In genomic region chr20:38730989-38731737, GRCh38 we compare ENCODE assay signal across 9 cellular contexts. TPM values are rescaled to one million over a fixed set of nuclear protein-coding genes. Genes with fewer than 3 reads are reported as not detected.
DNase-seq lines count a peak whose midpoint lies in the region; ATAC-seq and TF ChIP-seq lines count a peak whose summit lies in the region.
"Had no signal": no experiment of that assay in that cellular context is flagged by ENCODE, and none has a peak within 500 bp of the region (broad histone marks: within the 10 kb centered on the region; RNA-seq: fewer than 3 reads in every experiment).

No MANE protein-coding gene starts in this region.

- H2BK20ac ChIP-seq in H9 (ENCODE audit: low read depth, low read length, poor library complexity, severe bottlenecking), result no peak overlapping the region

- H3K36me3 ChIP-seq in CD4-positive, alpha-beta memory T cell (ENCODE audit: insufficient read depth, low read length), result no peaks in the 10 kb centered on the region
- H3K36me3 ChIP-seq in mesendoderm (ENCODE audit: control insufficient read depth, insufficient read depth, low read length), result no peaks in the 10 kb centered on the region

- no peak overlapping the region for H2BK120ac ChIP-seq in H9 (ENCODE audit: low read depth, low read length, poor library complexity, severe bottlenecking)
- H2BK120ac ChIP-seq in mesendoderm (ENCODE audit: low read depth, low read length), result no peak overlapping the region

- no peak overlapping the region for H2AFZ ChIP-seq in H9 (ENCODE audit: low read length)

- H4K5ac ChIP-seq in H9 (ENCODE audit: insufficient read length, low read depth, low read length) (no peak overlapping the region), mesendoderm (ENCODE audit: low read length) (no peak overlapping the region)

- ATAC-seq in HG03139 (IDR thresholded peaks at IDR 0.05; ENCODE audit: unreplicated experiment), result no peak

- peak overlapping the region; percentile 61 to 85 (median 73) for H3K4me3 Mint-ChIP-seq in CD4-positive, alpha-beta memory T cell
- H3K4me3 Mint-ChIP-seq in H9, result peak overlapping the region; percentile 49 to 78

- no peak overlapping the region for H3K4ac ChIP-seq in H9 (ENCODE audit: low read depth, low read length)
- no peak overlapping the region for H3K4ac ChIP-seq in mesendoderm (ENCODE audit: low read depth, low read length)

- no peaks in the 10 kb centered on the region for H3K9me3 ChIP-seq in CD4-positive, alpha-beta memory T cell (ENCODE audit: control insufficient read depth in 1 of 2, low read length in 2 of 2)
- H3K9me3 ChIP-seq in H9 (ENCODE audit: control insufficient read depth, low read depth, low read length), result no peaks in the 10 kb centered on the region

- H2AK5ac ChIP-seq in H9 (ENCODE audit: insufficient read length, low read length) (no peak overlapping the region), mesendoderm (ENCODE audit: low read length) (no peak overlapping the region)

- no peak overlapping the region for H3K9ac ChIP-seq in H9 (ENCODE audit: extremely low read depth, insufficient read length, low read length)
- H3K9ac ChIP-seq in mesendoderm (ENCODE audit: low read length), result peak overlapping the region; percentile 35

- H3K56ac ChIP-seq in H9 (ENCODE audit: insufficient read length, low read depth, low read length), result no peak overlapping the region
- H3K56ac ChIP-seq in mesendoderm (ENCODE audit: low read length), result peak overlapping the region; percentile 72

- H3K4me1 ChIP-seq in CD4-positive, alpha-beta memory T cell (ENCODE audit: insufficient read depth, low read length), result peaks cover 46% of the 10 kb centered on the region
- H3K4me1 ChIP-seq in H9 (ENCODE audit: insufficient read depth, low read length) (peaks cover 6% of the 10 kb centered on the region; the same call in 1 of the 2 replicates), mesendoderm (ENCODE audit: control insufficient read depth, low read depth, low read length) (peaks cover 2% of the 10 kb centered on the region)

- no peak overlapping the region for H2BK12ac ChIP-seq in H9 (ENCODE audit: insufficient read length, low read depth, low read length)

- H3K4me2 ChIP-seq in H9 (ENCODE audit: insufficient read depth, insufficient read length, low read length), result peak overlapping the region; percentile 67
- H3K4me2 ChIP-seq in mesendoderm (ENCODE audit: low read length), result peak overlapping the region; percentile 73

- H3K9me3 Mint-ChIP-seq in CD4-positive, alpha-beta memory T cell, result peaks cover 0 to 26% (median 6%) of the 10 kb centered on the region in 8 donors
- peaks cover 4 to 6% of the 10 kb centered on the region in 2 experiments; a peak in 3 of 5 replicates for H3K9me3 Mint-ChIP-seq in H9

- H3K27me3 ChIP-seq in CD4-positive, alpha-beta memory T cell (ENCODE audit: insufficient read depth, low read length), result peaks cover 74% of the 10 kb centered on the region
- peaks cover 45% of the 10 kb centered on the region for H3K27me3 ChIP-seq in H9 (ENCODE audit: insufficient read depth, low read length)
- H3K27me3 ChIP-seq in mesendoderm (ENCODE audit: insufficient read depth, low read length, poor library complexity), result peaks cover 43% of the 10 kb centered on the region

- H3K79me1 ChIP-seq in H9 (ENCODE audit: insufficient read depth, low read depth, low read length, poor library complexity, severe bottlenecking), result no peaks in the 10 kb centered on the region
- H3K79me1 ChIP-seq in mesendoderm (ENCODE audit: low read length), result no peaks in the 10 kb centered on the region

- peaks cover 0 to 8% of the 10 kb centered on the region in 2 donors for H3K36me3 Mint-ChIP-seq in CD4-positive, alpha-beta memory T cell
- H3K36me3 Mint-ChIP-seq in H9 (ENCODE audit: insufficient read depth in 1 of 3, low read depth in 3 of 3), result peaks cover 0 to 2% (median 0%) of the 10 kb centered on the region in 3 experiments; a peak in 1 of 7 replicates

- peak overlapping the region in 5 of 7 donors; percentile 11 to 94 (median 68) for H3K27ac Mint-ChIP-seq in CD4-positive, alpha-beta memory T cell
- H3K27ac Mint-ChIP-seq in H9, result no peak overlapping the region

- intact Hi-C loops in CD4-positive, alpha-beta memory T cell (cut with micrococcal nuclease), result loop anchor here (1.0 to 5.0 kb wide), 4 partner anchors 18 to 162 kb away; partner anchors contain the start of genes ACTR5 and PPP1R16B

- H3K27ac ChIP-seq in CD4-positive, alpha-beta memory T cell (ENCODE audit: low read depth, low read length), result no peak overlapping the region
- no peak overlapping the region for H3K27ac ChIP-seq in H9 (ENCODE audit: insufficient read length, low read depth, low read length)
- no peak overlapping the region for H3K27ac ChIP-seq in mesendoderm (ENCODE audit: low read depth, low read length)

- WGBS in H9 (ENCODE audit: extremely low coverage, insufficient read length, low lambda C conversion rate), result no CpG with 5 or more reads among the region's 40 CpGs
- WGBS in mesendoderm (ENCODE audit: extremely low coverage, insufficient coverage, low lambda C conversion rate), result no CpG with 5 or more reads among the region's 40 CpGs

- H2BK5ac ChIP-seq in H9 (ENCODE audit: insufficient read length, low read length) (no peak overlapping the region), mesendoderm (ENCODE audit: low read length) (no peak overlapping the region)

- peak; percentile 66 to 74 (median 71) for DNase-seq in CD4-positive, alpha-beta memory T cell
- peak; percentile 91 for DNase-seq in H9
- peak; percentile 77 for DNase-seq in NCI-H2227 treated with DMSO at 0.1 percent for 48 hours (lab: John Stamatoyannopoulos, UW)
- DNase-seq in activated CD4-positive, alpha-beta T cell treated with anti-CD3 and anti-CD28 coated beads, Interleukin-2, amount 50 U/mL, for 24 hours (ENCODE audit: low read depth in 1 of 2, low spot score in 1 of 2), result peak; percentile 64 to 75
- peak; percentile 87 for DNase-seq in ecto neural progenitor cell (ENCODE audit: low spot score)
- DNase-seq in mesendoderm, result peak; percentile 85
- peak; percentile 49 to 53 for DNase-seq in stimulated activated CD8-positive, alpha-beta memory T cell treated with anti-CD3 and anti-CD28 coated beads, Interleukin-15, amount 100 ng/mL, for 4 hours (ENCODE audit: low read depth in 2 of 2)

- H3K14ac ChIP-seq in H9 (ENCODE audit: insufficient read depth, low read length), result no peak overlapping the region

- H4K91ac ChIP-seq in H9 (ENCODE audit: insufficient read length, low read depth, low read length), result no peak overlapping the region

- H3K79me2 ChIP-seq in H9 (ENCODE audit: insufficient read depth, low read length), result 0 out of 2 replicates have a peak, but pooled peaks cover 3% of the 10 kb centered on the region
- H3K79me2 ChIP-seq in mesendoderm (ENCODE audit: control insufficient read depth, insufficient read depth, low read length), result no peaks in the 10 kb centered on the region

- no peak overlapping the region for H2BK15ac ChIP-seq in H9 (ENCODE audit: low read depth, low read length)
- H2BK15ac ChIP-seq in mesendoderm (replicated peaks; ENCODE audit: low read depth), result no peak overlapping the region

- H3T11ph ChIP-seq in H9 (ENCODE audit: low read length), result no peak overlapping the region

- no peak overlapping the region for H3K18ac ChIP-seq in H9 (ENCODE audit: insufficient read length, low read depth, low read length)
- no peak overlapping the region for H3K18ac ChIP-seq in mesendoderm (ENCODE audit: low read length)

- H3K23ac ChIP-seq in H9 (ENCODE audit: insufficient read length, low read depth, low read length) (no peak overlapping the region), mesendoderm (ENCODE audit: low read length) (no peak overlapping the region)

- peak overlapping the region; percentile 44 to 75 for H3K4me3 ChIP-seq in CD4-positive, alpha-beta memory T cell (ENCODE audit: low read length in 2 of 2)
- H3K4me3 ChIP-seq in mesendoderm (ENCODE audit: low read length), result no peak overlapping the region

- H4K8ac ChIP-seq in H9 (replicated peaks; ENCODE audit: insufficient read length, low read depth, low read length) (no peak overlapping the region), mesendoderm (ENCODE audit: low read depth, low read length) (no peak overlapping the region)

- H3K4me1 Mint-ChIP-seq in CD4-positive, alpha-beta memory T cell, result peaks cover 33 to 52% (median 44%) of the 10 kb centered on the region in 4 donors
- H3K4me1 Mint-ChIP-seq in H9, result peaks cover 44 to 55% of the 10 kb centered on the region in 2 experiments

- CTCF ChIA-PET in CD4-positive, alpha-beta memory T cell (lab: Charles Lee; ENCODE audit: partially characterized antibody), result interaction anchor here (0.8 to 1.9 kb wide), 20 partner anchors 9 to 231 kb away, joined by 3 to 9 read pairs (median 4); partner anchors contain the start of genes DHX35, FAM83D and PPP1R16B

- H3K27me3 Mint-ChIP-seq in CD4-positive, alpha-beta memory T cell, result peaks cover 67 to 85% of the 10 kb centered on the region in 2 donors
- H3K27me3 Mint-ChIP-seq in H9 (ENCODE audit: low read depth), result peaks cover 99% of the 10 kb centered on the region

- peak; percentile 99 for TF ChIP-seq CTCF in H9 (conservative IDR thresholded peaks at IDR 0.05)

- POLR2A ChIA-PET in CD4-positive, alpha-beta memory T cell (lab: Charles Lee; ENCODE audit: partially characterized antibody), result interaction anchor here (1.0 kb wide), 1 partner anchor 144 kb away, joined by 4 read pairs; no protein-coding TSS in a partner anchor

- H4K20me1 ChIP-seq in H9 (ENCODE audit: control insufficient read depth, insufficient read depth, insufficient read length), result no peaks in the 10 kb centered on the region

- H3K23me2 ChIP-seq in H9 (ENCODE audit: insufficient read length, low read depth, low read length, poor library complexity, severe bottlenecking), result peaks cover 20% of the 10 kb centered on the region

RNA-seq across cellular contexts. Expression of gene SLC32A1, which starts 6.9 kb away (rescaled TPM):
- total RNA-seq in CD4-positive, alpha-beta memory T cell, result not detected
- not detected for polyA plus RNA-seq in CD4-positive, alpha-beta memory T cell
- total RNA-seq in H9 (2021), result 0.24 and 0.33 TPM in 2 replicates
- 0.10 TPM for polyA plus RNA-seq in mesendoderm (2013, experiment 1 of 2)
- polyA plus RNA-seq in mesendoderm (2013, experiment 2 of 2), result 0.11 TPM
- total RNA-seq: activated CD8-positive, alpha-beta memory T cell treated with anti-CD3 and anti-CD28 coated beads for 36 hours had no signal

RNA-seq across cellular contexts. Expression of gene ACTR5, which starts 17.1 kb away (rescaled TPM):
- 10 to 100 TPM; 16.9 to 17.4 TPM for total RNA-seq in CD4-positive, alpha-beta memory T cell
- 10 to 100 TPM in 1 of 2 donors, 1 to 10 TPM in 1; 8.7 to 10.5 TPM for polyA plus RNA-seq in CD4-positive, alpha-beta memory T cell
- total RNA-seq in H9 (2021), result 14.0 and 14.1 TPM in 2 replicates
- 11.4 TPM for polyA plus RNA-seq in mesendoderm (2013, experiment 1 of 2)
- polyA plus RNA-seq in mesendoderm (2013, experiment 2 of 2), result 10.7 TPM

Comparison
In these comparisons a context has a peak if more than half of its experiments do, and no peak if none do; other contexts are left out.
1. H3K27ac Mint-ChIP-seq: peak in CD4-positive, alpha-beta memory T cell (5 of 7); none in H9 (0 of 3).
2. Peak in every context shown above with its lines, with median percentiles within 50 percentile points of each other: DNase-seq.